In the genomic region with DNA sequence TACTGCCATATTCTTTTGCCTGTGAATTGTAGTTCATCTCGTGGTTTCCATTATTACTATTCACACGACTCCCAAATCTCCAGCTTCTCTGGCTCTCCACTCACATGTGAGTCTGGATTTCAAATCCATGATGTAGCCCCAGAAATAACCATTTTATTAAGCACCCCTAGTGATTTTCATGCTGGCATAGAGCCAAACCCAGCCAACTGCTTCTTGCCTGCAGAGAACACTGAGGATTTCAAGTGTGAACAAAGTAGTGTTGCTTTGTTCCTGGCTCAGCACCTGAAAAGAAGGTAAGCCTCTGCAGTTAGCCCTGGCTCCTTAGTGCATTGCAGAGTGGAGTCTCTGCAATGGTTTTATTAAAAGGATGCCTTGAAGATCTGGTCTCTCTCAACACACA, we compare ENCODE assay signal across 20 cellular contexts. TPM values are rescaled to one million over a fixed set of nuclear protein-coding genes. Genes with fewer than 3 reads are reported as not detected.
"Had no signal": no experiment of that assay in that cellular context is flagged by ENCODE, and none has a peak within 500 bp of the region (broad histone marks: within the 10 kb centered on the region; RNA-seq: fewer than 3 reads in every experiment).

No MANE protein-coding gene starts in this region.

- H3K27ac Mint-ChIP-seq: activated CD8-positive, alpha-beta memory T cell treated with anti-CD3 and anti-CD28 coated beads, Interleukin-2, amount 10 ng/mL, durations not matched to agents 7 days and 5 days; mesothelial cell of epicardium had no signal

- H3K9me3 Mint-ChIP-seq: activated naive CD4-positive, alpha-beta T cell treated with anti-CD3 and anti-CD28 coated beads, Interleukin-2, amount 50 U/mL, for 24 hours; mesothelial cell of epicardium had no signal

- DNase-seq: activated CD4-positive, alpha-beta T cell treated with anti-CD3 and anti-CD28 coated beads, Interleukin-2, amount 50 U/mL, for 4 hours; activated CD8-positive, alpha-beta memory T cell treated with anti-CD3 and anti-CD28 coated beads, Interleukin-2, amount 10 ng/mL, durations not matched to agents 7 days and 5 days; activated effector memory CD4-positive, alpha-beta T cell treated with Interleukin-2 at 50 U/mL for 16 hours; activated T-cell treated with anti-CD3 and anti-CD28 coated beads, Interleukin-2, amount 50 U/mL, for 1 hour; right cardiac atrium; stimulated activated CD4-positive, alpha-beta T cell treated with anti-CD3 and anti-CD28 coated beads, Interleukin-15, amount 100 ng/mL, for 24 hours; stimulated activated CD4-positive, alpha-beta T cell treated with anti-CD3 and anti-CD28 coated beads, Interleukin-4, amount 100 ng/mL, for 1 hour; stimulated activated naive CD4-positive, alpha-beta T cell treated with Interleukin-2 at 50 U/mL for 16 hours; T-helper 1 cell; T1000 had no signal

- H3K4me1 ChIP-seq: breast epithelium, gastroesophageal sphincter, prostate gland had no signal

- ATAC-seq: activated CD4-positive, CD25-positive, alpha-beta regulatory T cell treated with anti-CD3 and anti-CD28 coated beads, Interleukin-2, amount 50 U/mL, for 24 hours; activated CD8-positive, alpha-beta memory T cell treated with anti-CD3 and anti-CD28 coated beads, Interleukin-2, amount 10 ng/mL, durations not matched to agents 7 days and 5 days; gastroesophageal sphincter; right cardiac atrium had no signal

- H3K4me3 Mint-ChIP-seq: activated CD8-positive, alpha-beta memory T cell treated with anti-CD3 and anti-CD28 coated beads, Interleukin-2, amount 10 ng/mL, durations not matched to agents 7 days and 5 days; activated naive CD4-positive, alpha-beta T cell treated with anti-CD3 and anti-CD28 coated beads, Interleukin-2, amount 50 U/mL, for 24 hours; mesothelial cell of epicardium had no signal

- H3K27me3 Mint-ChIP-seq: activated CD8-positive, alpha-beta memory T cell treated with anti-CD3 and anti-CD28 coated beads, Interleukin-2, amount 10 ng/mL, durations not matched to agents 7 days and 5 days; activated naive CD4-positive, alpha-beta T cell treated with anti-CD3 and anti-CD28 coated beads, Interleukin-2, amount 50 U/mL, for 24 hours had no signal

- H3K27ac ChIP-seq: breast epithelium, gastroesophageal sphincter, prostate gland, skin epidermis, thoracic aorta had no signal

- H3K9me3 ChIP-seq: breast epithelium, gastroesophageal sphincter, prostate gland, thoracic aorta had no signal

- H3K36me3 ChIP-seq: prostate gland had no signal

- H3K4me3 ChIP-seq: breast epithelium, gastroesophageal sphincter, lung, prostate gland, skin epidermis, thoracic aorta had no signal

- H3K4me1 Mint-ChIP-seq: mesothelial cell of epicardium had no signal

- H3K27me3 ChIP-seq: breast epithelium, gastroesophageal sphincter had no signal

RNA-seq across cellular contexts. Expression of gene IRF6, which starts 47.7 kb away (rescaled TPM):
- polyA plus RNA-seq: neural cell had no signal
